In the genomic region with DNA sequence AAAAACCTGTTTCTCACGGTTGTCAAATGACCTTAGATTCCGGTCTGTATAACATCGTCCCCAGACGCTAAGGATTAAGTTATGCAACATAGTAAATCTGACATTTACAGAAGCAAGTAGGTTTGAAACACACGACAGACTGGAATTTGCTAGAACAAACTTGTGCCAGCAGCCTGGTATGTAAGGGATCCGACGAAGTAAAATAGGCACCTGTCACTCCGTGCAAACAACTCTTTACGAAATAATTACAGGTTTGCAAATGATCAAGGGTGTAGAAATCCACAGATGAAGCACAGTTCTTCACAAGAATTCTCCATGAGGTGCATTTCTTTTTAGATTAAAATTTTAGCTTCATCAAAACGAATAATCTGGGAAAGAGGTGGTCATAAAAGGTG, we compare ENCODE assay signal across 8 cellular contexts. TPM values are rescaled to one million over a fixed set of nuclear protein-coding genes. Genes with fewer than 3 reads are reported as not detected.
DNase-seq lines count a peak whose midpoint lies in the region; ATAC-seq and TF ChIP-seq lines count a peak whose summit lies in the region.

No MANE protein-coding gene starts in this region.

- no peaks in the 10 kb centered on the region for H3K27me3 Mint-ChIP-seq in neural crest cell (ENCODE audit: low read depth)

- peak overlapping the region; percentile 84 for H3K4me3 ChIP-seq in AG04449 (ENCODE audit: low read depth, low read length)
- peak overlapping the region; percentile 79 for H3K4me3 ChIP-seq in SK-N-MC

- peaks cover 25% of the 10 kb centered on the region for H3K36me3 ChIP-seq in SK-N-MC (ENCODE audit: insufficient read depth, low read length)

- CTCF ChIA-PET in AG04449 (lab: Yijun Ruan, JAX) = interaction anchor here (1.0 to 2.0 kb wide), 5 partner anchors 13 to 1120 kb away, joined by 3 to 16 read pairs (median 4); no protein-coding TSS in a partner anchor

- H3K4me3 Mint-ChIP-seq in neural crest cell = peak overlapping the region; percentile 96

- ATAC-seq in GM18873 (IDR thresholded peaks at IDR 0.05; ENCODE audit: low FRiP score, unreplicated experiment) (peak; percentile 12), HG03139 (IDR thresholded peaks at IDR 0.05; ENCODE audit: unreplicated experiment) (peak; percentile 1)

- H3K9ac ChIP-seq in SK-N-MC (ENCODE audit: insufficient read length) = peak overlapping the region; percentile 57

- DNase-seq in AG04449 (ENCODE audit: low read depth, low spot score) (no peak), SK-N-MC (ENCODE audit: low read depth, low spot score) (no peak), erythroblast (lab: John Stamatoyannopoulos, UW) (peak; percentile 30 to 44), neural crest cell (ENCODE audit: low read depth, low spot score) (no peak), KG1 (lab: John Stamatoyannopoulos, UW) (no peak), cerebellum (ENCODE audit: low spot score) (no peak)

- TF ChIP-seq CTCF in AG04449 (IDR thresholded peaks at IDR 0.05; ENCODE audit: insufficient read depth, low read length, missing control alignments) (no peak), neural crest cell (conservative IDR thresholded peaks at IDR 0.05) (no peak)

- peaks cover 34% of the 10 kb centered on the region for H3K4me1 Mint-ChIP-seq in neural crest cell

- H3K36me3 Mint-ChIP-seq in neural crest cell (ENCODE audit: low read depth) = peaks cover 8% of the 10 kb centered on the region

- H3K9me3 Mint-ChIP-seq in neural crest cell = no peaks in the 10 kb centered on the region

- POLR2A ChIA-PET in AG04449 (lab: Yijun Ruan, JAX) = interaction anchor here (0.6 kb wide), 3 partner anchors 10 to 1132 kb away, joined by 3 to 4 read pairs (median 3); no protein-coding TSS in a partner anchor

- no peak overlapping the region for H3K27ac Mint-ChIP-seq in neural crest cell (ENCODE audit: unreplicated experiment)

- H3K9me3 ChIP-seq in SK-N-MC (ENCODE audit: low read depth, low read length) = no peaks in the 10 kb centered on the region

- no peak for TF ChIP-seq POLR2A in erythroblast (IDR thresholded peaks at IDR 0.05; ENCODE audit: low read length)

- no peak overlapping the region for H3K27ac ChIP-seq in SK-N-MC

RNA-seq across cellular contexts. Expression of a gene that starts 0.5 kb away (rescaled TPM):
- total RNA-seq in neural crest cell = 28.8 and 29.3 TPM in 2 replicates
- 26.3 TPM for total RNA-seq in cerebellum

Comparison
In these comparisons a context has a peak if more than half of its experiments do, and no peak if none do; other contexts are left out.
1. DNase-seq: peak in erythroblast (2 of 2); none in AG04449 (single experiment), SK-N-MC (single experiment), neural crest cell (single experiment), KG1 (single experiment) and cerebellum (single experiment).